ENCODE assay signal across 10 cellular contexts in genomic region chr2:134897932-134898331, GRCh38. TPM values are rescaled to one million over a fixed set of nuclear protein-coding genes. Genes with fewer than 3 reads are reported as not detected.
DNase-seq lines count a peak whose midpoint lies in the region; ATAC-seq and TF ChIP-seq lines count a peak whose summit lies in the region.
"Had no signal": no experiment of that assay in that cellular context is flagged by ENCODE, and none has a peak within 500 bp of the region (broad histone marks: within the 10 kb centered on the region; RNA-seq: fewer than 3 reads in every experiment).

No MANE protein-coding gene starts in this region.

- POLR2A ChIA-PET in CD8-positive, alpha-beta T cell (lab: Charles Lee), result interaction anchor here (0.6 kb wide), 1 partner anchor 17 kb away, joined by 3 read pairs; no protein-coding TSS in a partner anchor

- no peak overlapping the region for H3K9ac ChIP-seq in mammary epithelial cell (ENCODE audit: insufficient read depth, low read length)

- H2AFZ ChIP-seq in mammary epithelial cell (ENCODE audit: low read depth, low read length), result no peak overlapping the region

- H3K4me3 Mint-ChIP-seq in CD8-positive, alpha-beta T cell, result no peak overlapping the region

- CTCF ChIA-PET in CD8-positive, alpha-beta T cell (lab: Charles Lee), result interaction anchor here (0.7 to 1.4 kb wide), 5 partner anchors 9 to 446 kb away, joined by 3 to 9 read pairs (median 4); no protein-coding TSS in a partner anchor
- CTCF ChIA-PET in mammary epithelial cell (lab: Charles Lee; ENCODE audit: low non-redundant PET), result interaction anchor here (0.7 kb wide), 1 partner anchor 91 kb away, joined by 3 read pairs; no protein-coding TSS in a partner anchor

- DNase-seq in CD8-positive, alpha-beta T cell, result no peak
- DNase-seq in KBM-7 (peak; percentile 35), mammary epithelial cell (no peak), middle frontal gyrus (ENCODE audit: extremely low spot score, low spot score) (peak; percentile 33), tibial artery (no peak)
- DNase-seq in activated naive CD4-positive, alpha-beta T cell treated with Interleukin-2 at 50 U/mL for 16 hours, result no peak
- DNase-seq: activated naive CD4-positive, alpha-beta T cell had no signal

- no peaks in the 10 kb centered on the region for H3K36me3 Mint-ChIP-seq in CD8-positive, alpha-beta T cell

- no peak overlapping the region for H3K4me3 ChIP-seq in CD8-positive, alpha-beta T cell (ENCODE audit: low read depth, low read length)
- H3K4me3 ChIP-seq in mammary epithelial cell (replicated peaks in 1 of 3; ENCODE audit: insufficient read depth in 1 of 3, low read depth in 2 of 3, low read length in 3 of 3) (no peak overlapping the region), tibial artery (no peak overlapping the region)

- peak; percentile 67 for TF ChIP-seq CTCF in CD8-positive, alpha-beta T cell (IDR thresholded peaks at IDR 0.05)
- peak; percentile 21 to 44 for TF ChIP-seq CTCF in mammary epithelial cell (conservative IDR thresholded peaks at IDR 0.05 in 1 of 2, IDR thresholded peaks at IDR 0.05 in 1 of 2; ENCODE audit: extremely low read depth in 1 of 2, insufficient read depth in 1 of 2, low read depth in 1 of 2, low read length in 2 of 2)
- peak in 1 of 2 experiments; percentile 20 for TF ChIP-seq CTCF in tibial artery (IDR thresholded peaks at IDR 0.05)

- dilution Hi-C loops in mammary epithelial cell (cut with HindIII; ENCODE audit: low sequenced_read_pairs), result no loop called here

- no peak overlapping the region for H3K4me2 ChIP-seq in mammary epithelial cell (ENCODE audit: insufficient read depth, low read depth, low read length)

- H3K79me2 ChIP-seq in mammary epithelial cell (ENCODE audit: insufficient read depth, low read length), result no peaks in the 10 kb centered on the region

- H3K27me3 Mint-ChIP-seq in CD8-positive, alpha-beta T cell (ENCODE audit: low read depth), result no peaks in the 10 kb centered on the region

- H3K36me3 ChIP-seq in CD8-positive, alpha-beta T cell (ENCODE audit: insufficient read depth, low read length), result no peaks in the 10 kb centered on the region
- no peaks in the 10 kb centered on the region for H3K36me3 ChIP-seq in mammary epithelial cell (ENCODE audit: insufficient read depth, low read length)
- no peaks in the 10 kb centered on the region for H3K36me3 ChIP-seq in tibial artery

- no peaks in the 10 kb centered on the region for H3K4me1 ChIP-seq in CD8-positive, alpha-beta T cell (ENCODE audit: insufficient read depth, low read length)
- H3K4me1 ChIP-seq in mammary epithelial cell (ENCODE audit: insufficient read depth, low read length) (no peaks in the 10 kb centered on the region), tibial artery (no peaks in the 10 kb centered on the region)

- H3K27me3 ChIP-seq in CD8-positive, alpha-beta T cell (ENCODE audit: insufficient read depth, low read length), result no peaks in the 10 kb centered on the region
- H3K27me3 ChIP-seq in mammary epithelial cell (ENCODE audit: insufficient read depth, low read length) (no peaks in the 10 kb centered on the region), tibial artery (no peaks in the 10 kb centered on the region)

- H3K9me3 ChIP-seq in CD8-positive, alpha-beta T cell (ENCODE audit: low read length), result no peaks in the 10 kb centered on the region
- H3K9me3 ChIP-seq in mammary epithelial cell (replicated peaks; ENCODE audit: insufficient read depth, low read length), result no peaks in the 10 kb centered on the region
- no peaks in the 10 kb centered on the region for H3K9me3 ChIP-seq in tibial artery

- no peaks in the 10 kb centered on the region for H3K9me3 Mint-ChIP-seq in CD8-positive, alpha-beta T cell

- BruUV-seq in mammary epithelial cell (replicated peaks; lab: Mats Ljungman, UMichigan), result no TSS peak

- intact Hi-C loops in CD8-positive, alpha-beta T cell (cut with DNase I, micrococcal nuclease), result loop anchor here (1.0 to 10.0 kb wide), 9 partner anchors 322 to 1013 kb away; no protein-coding TSS in a partner anchor
- intact Hi-C loops in mammary epithelial cell (cut with micrococcal nuclease), result loop anchor here (1.0 to 10.0 kb wide), 5 partner anchors 123 to 1011 kb away; no protein-coding TSS in a partner anchor
- intact Hi-C loops in tibial artery (cut with DNase I; ENCODE audit: low total_unique reads), result no loop called here

- no peak for ATAC-seq in CD8-positive, alpha-beta T cell
- ATAC-seq in HG02870 (IDR thresholded peaks at IDR 0.05; ENCODE audit: unreplicated experiment), result no peak
- no peak for ATAC-seq in HG03039 (IDR thresholded peaks at IDR 0.05; ENCODE audit: unreplicated experiment)
- ATAC-seq: Panc1 had no signal

- H3K4me1 Mint-ChIP-seq in CD8-positive, alpha-beta T cell (ENCODE audit: low read depth), result no peaks in the 10 kb centered on the region

- no peak overlapping the region for H3K27ac ChIP-seq in CD8-positive, alpha-beta T cell (ENCODE audit: low read depth, low read length)
- H3K27ac ChIP-seq in mammary epithelial cell (ENCODE audit: insufficient read depth, low read depth, low read length), result no peak overlapping the region
- no peak overlapping the region for H3K27ac ChIP-seq in tibial artery

- in situ Hi-C loops in KBM-7 (cut with MboI; ENCODE audit: low pct_unique_long_range_greater_than_20kb, low sequenced_read_pairs), result loop anchor here (25.0 kb wide), 1 partner anchor 436 kb away; no protein-coding TSS in a partner anchor
- in situ Hi-C loops in mammary epithelial cell (cut with MboI; ENCODE audit: low sequenced_read_pairs in 2 of 2), result loop anchor here (10.0 to 25.0 kb wide), 2 partner anchors 113 to 236 kb away; no protein-coding TSS in a partner anchor

- H4K20me1 ChIP-seq in mammary epithelial cell (ENCODE audit: insufficient read depth, low read length), result no peaks in the 10 kb centered on the region

- H3K27ac Mint-ChIP-seq in CD8-positive, alpha-beta T cell, result no peak overlapping the region

RNA-seq across cellular contexts. Expression of gene CCNT2, which starts 20.7 kb away (rescaled TPM):
- total RNA-seq in CD8-positive, alpha-beta T cell, result 10 to 100 TPM; 67.0 to 71.9 TPM
- 10 to 100 TPM; 27.3 to 31.0 TPM for total RNA-seq in mammary epithelial cell
- polyA plus RNA-seq in mammary epithelial cell, result 7.7 TPM
- polyA minus RNA-seq in mammary epithelial cell, result 45.2 TPM

RNA-seq across cellular contexts. Expression of gene ACMSD, which starts 59.5 kb away (rescaled TPM):
- total RNA-seq in CD8-positive, alpha-beta T cell, result not detected
- total RNA-seq in mammary epithelial cell, result under 1 TPM in 1 of 2 donors, not detected in 1; 0.33 TPM
- not detected for polyA plus RNA-seq in mammary epithelial cell
- not detected for polyA minus RNA-seq in mammary epithelial cell

Comparison
In these comparisons a context has a peak if more than half of its experiments do, and no peak if none do; other contexts are left out.
1. DNase-seq: peak in KBM-7 (single experiment) and middle frontal gyrus (single experiment); none in CD8-positive, alpha-beta T cell (0 of 7), mammary epithelial cell (single experiment), tibial artery (0 of 2) and activated naive CD4-positive, alpha-beta T cell treated with Interleukin-2 at 50 U/mL for 16 hours (single experiment).